In genomic region chr1:27634982-27635362, GRCh38 we compare ENCODE assay signal across 9 cellular contexts. TPM values are rescaled to one million over a fixed set of nuclear protein-coding genes. Genes with fewer than 3 reads are reported as not detected.
A peak's percentile ranks its signal among the peaks of the same experiment; 100 is the strongest.
DNase-seq lines count a peak whose midpoint lies in the region; ATAC-seq and TF ChIP-seq lines count a peak whose summit lies in the region.
"Had no signal": no experiment of that assay in that cellular context is flagged by ENCODE, and none has a peak within 500 bp of the region (broad histone marks: within the 10 kb centered on the region; RNA-seq: fewer than 3 reads in every experiment).

Gene FGR (minus strand): TSS chr1:27635185. CDS start chr1:27623916, 11,269 bp downstream.

- peaks cover 65% of the 10 kb centered on the region for H3K4me1 Mint-ChIP-seq in activated T-cell treated with anti-CD3 and anti-CD28 coated beads, Interleukin-2, amount 50 U/mL, for 4 hours (ENCODE audit: low read depth)

- ATAC-seq in activated T-cell treated with anti-CD3 and anti-CD28 coated beads, Interleukin-2, amount 50 U/mL, for 4 hours, result no peak
- peak; percentile 55 for ATAC-seq in upper lobe of right lung

- H3K36me3 ChIP-seq in mesodermal cell (ENCODE audit: control insufficient read depth, insufficient read depth, low read length) (no peaks in the 10 kb centered on the region), upper lobe of right lung (no peaks in the 10 kb centered on the region)

- no peaks in the 10 kb centered on the region for H3K27me3 Mint-ChIP-seq in activated T-cell treated with anti-CD3 and anti-CD28 coated beads, Interleukin-2, amount 50 U/mL, for 4 hours (ENCODE audit: low read depth)

- H3K27ac ChIP-seq in dorsolateral prefrontal cortex (peak within 1 kb of the TSS in 46 of 59 donors; percentile 11 to 84 (median 60)), mesodermal cell (ENCODE audit: low read depth, low read length, severe bottlenecking) (no peak within 1 kb of the TSS), upper lobe of right lung (peak within 1 kb of the TSS; percentile 87)

- peaks cover 4% of the 10 kb centered on the region for H3K4me1 ChIP-seq in mesodermal cell (ENCODE audit: control insufficient read depth, insufficient read depth, low read length, poor library complexity, severe bottlenecking)
- peaks cover 43% of the 10 kb centered on the region for H3K4me1 ChIP-seq in upper lobe of right lung

- H3K27me3 ChIP-seq in dorsolateral prefrontal cortex (peaks cover 0 to 27% (median 13%) of the 10 kb centered on the region in 45 donors), upper lobe of right lung (no peaks in the 10 kb centered on the region)

- H3K9me3 Mint-ChIP-seq in activated T-cell treated with anti-CD3 and anti-CD28 coated beads, Interleukin-2, amount 50 U/mL, for 4 hours, result no peaks in the 10 kb centered on the region

- H3K4me3 ChIP-seq in dorsolateral prefrontal cortex, result peak within 1 kb of the TSS in 58 of 59 donors; percentile 15 to 65 (median 46)
- H3K4me3 ChIP-seq in mesodermal cell (ENCODE audit: extremely low read depth, insufficient read depth, low read length, poor library complexity, severe bottlenecking), result peak within 1 kb of the TSS; percentile 31
- H3K4me3 ChIP-seq in upper lobe of right lung, result peak within 1 kb of the TSS; percentile 53

- no peak for DNase-seq in activated T-cell treated with anti-CD3 and anti-CD28 coated beads, Interleukin-2, amount 50 U/mL, for 4 hours
- no peak for DNase-seq in activated T-cell treated with anti-CD3 and anti-CD28 coated beads, Interleukin-2, amount 50 U/mL, for 1 hour
- DNase-seq in dorsolateral prefrontal cortex (no peak), upper lobe of right lung (peak; percentile 86), NCI-H2171 (lab: John Stamatoyannopoulos, UW) (no peak), superior temporal gyrus (ENCODE audit: extremely low spot score) (no peak), HPDE6-E6E7 (ENCODE audit: extremely low spot score) (no peak)
- DNase-seq: NCI-H1694 treated with DMSO at 0.1 percent for 48 hours had no signal

- H3K4me3 Mint-ChIP-seq in activated T-cell treated with anti-CD3 and anti-CD28 coated beads, Interleukin-2, amount 50 U/mL, for 4 hours, result peak within 1 kb of the TSS; percentile 61

- WGBS in mesodermal cell (ENCODE audit: insufficient coverage in 2 of 2), 2 experiments, result 85 to 89% methylated on average over 15 to 22 of the region's 28 CpGs

- intact Hi-C loops in dorsolateral prefrontal cortex (cut with DNase I) (no loop called here), upper lobe of right lung (cut with DNase I) (no loop called here)

- TF ChIP-seq CTCF in dorsolateral prefrontal cortex (IDR thresholded peaks at IDR 0.05 in 54 of 56, conservative IDR thresholded peaks at IDR 0.05 in 2 of 56; ENCODE audit: low read depth in 1 of 56, partially characterized antibody in 56 of 56), result no peak
- TF ChIP-seq CTCF in upper lobe of right lung (IDR thresholded peaks at IDR 0.05), result no peak

- H3K36me3 Mint-ChIP-seq in activated T-cell treated with anti-CD3 and anti-CD28 coated beads, Interleukin-2, amount 50 U/mL, for 4 hours (ENCODE audit: insufficient read depth), result no peaks in the 10 kb centered on the region

- H3K9me3 ChIP-seq in mesodermal cell (ENCODE audit: control insufficient read depth, low read length) (no peaks in the 10 kb centered on the region), upper lobe of right lung (no peaks in the 10 kb centered on the region)

RNA-seq across cellular contexts. Expression of gene FGR, which starts in this region (rescaled TPM):
- under 1 TPM; 0.08 to 0.65 (median 0.61) TPM for total RNA-seq in activated T-cell treated with anti-CD3 and anti-CD28 coated beads, Interleukin-2, amount 50 U/mL, for 4 hours
- total RNA-seq in dorsolateral prefrontal cortex (10 to 100 TPM in 19 of 120 experiments, 1 to 10 TPM in 101; 2.0 to 24.2 (median 6.8) TPM), upper lobe of right lung (149 TPM)
- not detected for polyA plus RNA-seq in mesodermal cell (2013, experiment 1 of 2)
- polyA plus RNA-seq in mesodermal cell (2013, experiment 2 of 2), result not detected
